Comparison of ENCODE assay signal across 11 cellular contexts in the genomic region with DNA sequence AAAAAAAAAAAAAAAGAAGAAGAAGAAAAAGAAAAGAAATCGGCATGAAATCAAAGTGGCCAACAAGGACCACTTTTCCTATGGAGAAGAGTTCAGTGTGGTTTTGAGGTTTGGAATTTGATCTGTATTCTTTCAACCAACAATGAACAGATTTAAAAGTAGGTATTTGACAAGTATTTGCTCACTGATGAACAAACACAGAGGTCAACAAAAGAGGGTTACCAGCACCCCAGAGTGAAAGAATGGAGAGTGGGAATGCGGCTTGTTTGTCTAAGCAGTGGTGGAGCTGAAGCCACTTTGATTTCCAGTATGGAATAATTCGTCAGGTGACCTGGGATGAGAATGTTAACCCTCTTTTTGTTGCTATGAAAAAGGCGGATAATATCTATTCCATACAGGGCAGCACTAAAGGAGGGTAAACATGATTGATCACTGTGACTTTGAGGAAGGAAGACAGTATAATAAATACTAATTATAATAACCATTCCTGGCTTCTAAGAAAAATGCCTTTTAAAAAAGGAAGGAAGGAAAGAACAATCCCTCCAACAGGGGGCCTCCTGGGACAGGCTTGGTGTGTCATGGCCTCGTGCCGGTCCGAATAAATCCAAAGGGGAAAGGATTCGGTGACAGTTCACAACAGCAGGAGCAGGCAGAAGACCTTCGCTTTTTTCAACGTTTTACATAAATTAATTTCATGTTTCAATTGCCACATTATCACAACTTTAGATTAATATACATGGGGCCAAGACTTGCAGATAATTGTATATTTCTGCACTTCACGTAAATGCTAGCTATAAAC. TPM values are rescaled to one million over a fixed set of nuclear protein-coding genes. Genes with fewer than 3 reads are reported as not detected.
DNase-seq lines count a peak whose midpoint lies in the region; ATAC-seq and TF ChIP-seq lines count a peak whose summit lies in the region.
"Had no signal": no experiment of that assay in that cellular context is flagged by ENCODE, and none has a peak within 500 bp of the region (broad histone marks: within the 10 kb centered on the region; RNA-seq: fewer than 3 reads in every experiment).

No MANE protein-coding gene starts in this region.

- H3K27me3 Mint-ChIP-seq in activated CD4-positive, alpha-beta T cell treated with anti-CD3 and anti-CD28 coated beads, Interleukin-2, amount 10 ng/mL, durations not matched to agents 24 days and 14 days = peaks cover 9% of the 10 kb centered on the region

- WGBS in transverse colon (ENCODE audit: low coverage in 1 of 2), 2 donors = 20 to 31% methylated on average over 11 of the region's 11 CpGs

- DNase-seq in Right ventricle myocardium superior (peak; percentile 46), left cardiac atrium (no peak), Panc1 (ENCODE audit: low read depth, low spot score) (no peak), fibroblast of the aortic adventitia (ENCODE audit: low read depth) (peak; percentile 28), transverse colon (peak; percentile 37)
- no peak for DNase-seq in activated CD4-positive, alpha-beta T cell treated with anti-CD3 and anti-CD28 coated beads, Interleukin-2, amount 10 ng/mL, durations not matched to agents 24 days and 14 days
- DNase-seq: activated effector memory CD4-positive, alpha-beta T cell treated with Interleukin-2 at 50 U/mL for 16 hours; GF-D8 had no signal

- no peaks in the 10 kb centered on the region; the same call in 1 of the 2 replicates for H3K4me1 ChIP-seq in Panc1 (ENCODE audit: control insufficient read depth, insufficient read depth, low read length)
- H3K4me1 ChIP-seq in transverse colon = no peaks in the 10 kb centered on the region

- in situ Hi-C loops in Panc1 (cut with HindIII; ENCODE audit: low pct_unique_long_range_greater_than_20kb, low sequenced_read_pairs) = no loop called here
- in situ Hi-C loops in transverse colon (cut with MboI; ENCODE audit: low pct_ligation_motif_present in 1 of 4, low pct_unique_long_range_greater_than_20kb in 1 of 4, low sequenced_read_pairs in 3 of 4) = no loop called here

- H3K36me3 Mint-ChIP-seq in activated CD4-positive, alpha-beta T cell treated with anti-CD3 and anti-CD28 coated beads, Interleukin-2, amount 10 ng/mL, durations not matched to agents 24 days and 14 days (ENCODE audit: low read depth) = no peaks in the 10 kb centered on the region

- H3K4me3 Mint-ChIP-seq in activated CD4-positive, alpha-beta T cell treated with anti-CD3 and anti-CD28 coated beads, Interleukin-2, amount 10 ng/mL, durations not matched to agents 24 days and 14 days = no peak overlapping the region

- TF ChIP-seq EP300 in transverse colon (IDR thresholded peaks at IDR 0.05; ENCODE audit: low read depth) = no peak

- POLR2A ChIA-PET in Panc1 (lab: Charles Lee) = no interaction called here

- no peaks in the 10 kb centered on the region for H3K9me3 Mint-ChIP-seq in activated CD4-positive, alpha-beta T cell treated with anti-CD3 and anti-CD28 coated beads, Interleukin-2, amount 10 ng/mL, durations not matched to agents 24 days and 14 days

- no peak for TF ChIP-seq POLR2A in transverse colon (IDR thresholded peaks at IDR 0.05)

- no TSS peak for BruUV-seq in Panc1 (replicated peaks; lab: Mats Ljungman, UMichigan)

- no peak overlapping the region for H3K27ac Mint-ChIP-seq in activated CD4-positive, alpha-beta T cell treated with anti-CD3 and anti-CD28 coated beads, Interleukin-2, amount 10 ng/mL, durations not matched to agents 24 days and 14 days

- H3K4me3 ChIP-seq in Panc1 (ENCODE audit: low read depth in 2 of 2, low read length in 2 of 2) = no peak overlapping the region
- H3K4me3 ChIP-seq in fibroblast of the aortic adventitia (ENCODE audit: low read depth, low read length) = no peak overlapping the region
- no peak overlapping the region for H3K4me3 ChIP-seq in transverse colon

- intact Hi-C loops in Right ventricle myocardium superior (cut with DNase I) (loop anchor here (10.0 kb wide), 1 partner anchor 253 kb away; no protein-coding TSS in a partner anchor), left cardiac atrium (cut with DNase I) (no loop called here), Panc1 (cut with micrococcal nuclease; ENCODE audit: unreplicated experiment) (no loop called here), transverse colon (cut with DNase I; ENCODE audit: low total_unique reads) (no loop called here)
- intact Hi-C loops in activated CD4-positive, alpha-beta T cell treated with anti-CD3 and anti-CD28 coated beads, Interleukin-2, amount 10 ng/mL, durations not matched to agents 24 days and 14 days (cut with micrococcal nuclease) = no loop called here

- ATAC-seq in Right ventricle myocardium superior (ENCODE audit: poor library complexity) (peak; percentile 60), left cardiac atrium (no peak), Panc1 (peak; percentile 85), HG03095 (IDR thresholded peaks at IDR 0.05; ENCODE audit: unreplicated experiment) (no peak), GM19035 (IDR thresholded peaks at IDR 0.05; ENCODE audit: unreplicated experiment) (no peak)

- H3K27ac ChIP-seq in Panc1 (ENCODE audit: low read length) (no peak overlapping the region), transverse colon (no peak overlapping the region)

- H3K27me3 ChIP-seq in Panc1 (ENCODE audit: control insufficient read depth, insufficient read depth, low read length) = no peaks in the 10 kb centered on the region
- H3K27me3 ChIP-seq in transverse colon = peaks cover 83% of the 10 kb centered on the region

- CTCF ChIA-PET in Panc1 (lab: Charles Lee) = interaction anchor here (0.7 to 0.8 kb wide), 2 partner anchors 122 to 817 kb away, joined by 10 to 18 read pairs; no protein-coding TSS in a partner anchor

- H3K36me3 ChIP-seq in Panc1 (ENCODE audit: control insufficient read depth, insufficient read depth, low read length) = no peaks in the 10 kb centered on the region
- no peaks in the 10 kb centered on the region for H3K36me3 ChIP-seq in transverse colon

- H3K9me3 ChIP-seq in Panc1 (ENCODE audit: control insufficient read depth, insufficient read depth, low read depth, low read length) (no peaks in the 10 kb centered on the region), transverse colon (no peaks in the 10 kb centered on the region)

- H3K4me1 Mint-ChIP-seq in activated CD4-positive, alpha-beta T cell treated with anti-CD3 and anti-CD28 coated beads, Interleukin-2, amount 10 ng/mL, durations not matched to agents 24 days and 14 days = no peaks in the 10 kb centered on the region

- TF ChIP-seq CTCF in Panc1 (IDR thresholded peaks at IDR 0.05) = peak; percentile 78
- peak; percentile 56 for TF ChIP-seq CTCF in fibroblast of the aortic adventitia (IDR thresholded peaks at IDR 0.05; ENCODE audit: insufficient read depth, low read length)
- TF ChIP-seq CTCF in transverse colon (IDR thresholded peaks at IDR 0.05) = peak; percentile 18 to 46 (median 36)

RNA-seq across cellular contexts. Expression of a gene that starts 37.2 kb away (rescaled TPM):
- total RNA-seq in Right ventricle myocardium superior (not detected), left cardiac atrium (not detected), Panc1 (2021; ENCODE audit: unreplicated experiment) (11.5 TPM), fibroblast of the aortic adventitia (ENCODE audit: low replicate concordance) (0.18 TPM in 1 of 2 replicates, not detected in the other), transverse colon (under 1 TPM in 1 of 4 donors, not detected in 3; 0.32 TPM)
- polyA plus RNA-seq in Panc1 (2012; ENCODE audit: insufficient read length) = 9.4 TPM
- total RNA-seq in activated CD4-positive, alpha-beta T cell treated with anti-CD3 and anti-CD28 coated beads, Interleukin-2, amount 10 ng/mL, durations not matched to agents 24 days and 14 days = 0.12 and 0.21 TPM in 2 replicates
- total RNA-seq: subcutaneous adipose tissue had no signal

Comparison
In these comparisons a context has a peak if more than half of its experiments do, and no peak if none do; other contexts are left out.
1. ATAC-seq: peak in Right ventricle myocardium superior (single experiment) and Panc1 (single experiment); none in left cardiac atrium (0 of 2), HG03095 (single experiment) and GM19035 (single experiment).
2. DNase-seq: peak in Right ventricle myocardium superior (single experiment), fibroblast of the aortic adventitia (single experiment) and transverse colon (single experiment); none in left cardiac atrium (single experiment), Panc1 (single experiment) and activated CD4-positive, alpha-beta T cell treated with anti-CD3 and anti-CD28 coated beads, Interleukin-2, amount 10 ng/mL, durations not matched to agents 24 days and 14 days (single experiment).
3. Peak in every context shown above with its lines, with median percentiles within 50 percentile points of each other: CTCF ChIP-seq.